Comparison of ENCODE assay signal across 8 cellular contexts in the genomic region with DNA sequence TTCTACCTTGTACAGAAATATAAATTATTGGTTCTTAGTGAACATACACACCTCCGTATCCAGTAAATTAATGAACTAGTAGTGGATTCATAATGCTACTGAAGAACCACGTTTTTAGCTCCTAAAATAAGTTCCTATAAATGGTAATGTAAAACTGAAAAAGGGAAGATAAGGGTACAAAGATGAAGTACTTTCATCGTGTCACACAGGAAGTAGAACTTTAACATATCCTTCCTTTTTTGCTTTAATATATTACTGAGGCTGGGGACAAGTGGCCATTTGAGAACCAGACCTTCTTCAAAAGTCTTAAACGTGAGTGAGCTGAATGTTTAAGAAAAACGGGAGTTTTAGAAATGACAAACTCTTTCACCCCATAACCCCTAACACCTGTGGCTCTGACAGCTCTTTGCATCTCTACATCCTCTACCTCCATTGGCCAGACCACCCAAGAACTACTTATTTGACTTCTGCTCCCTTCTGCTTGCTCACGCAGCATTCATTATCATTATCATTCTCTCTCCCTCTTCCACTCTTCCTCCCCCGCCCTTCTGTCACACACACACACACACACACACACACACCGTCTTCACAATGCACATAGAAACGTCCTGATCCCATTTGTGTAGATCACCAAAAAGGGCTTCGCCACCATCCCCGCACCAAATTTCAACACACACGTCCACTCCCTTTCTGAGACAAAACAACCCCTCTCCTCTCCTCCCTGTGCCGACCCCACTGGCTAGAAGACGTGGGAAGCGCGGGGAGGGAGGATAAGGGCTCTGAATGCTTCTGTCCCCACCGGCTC. TPM values are rescaled to one million over a fixed set of nuclear protein-coding genes. Genes with fewer than 3 reads are reported as not detected.
A peak's percentile ranks its signal among the peaks of the same experiment; 100 is the strongest.
DNase-seq lines count a peak whose midpoint lies in the region; ATAC-seq and TF ChIP-seq lines count a peak whose summit lies in the region.

No MANE protein-coding gene starts in this region.

- H3K9me3 Mint-ChIP-seq in CD8-positive, alpha-beta T cell, result no peaks in the 10 kb centered on the region
- H3K9me3 Mint-ChIP-seq in neural crest cell, result peaks cover 2% of the 10 kb centered on the region

- intact Hi-C loops in CD8-positive, alpha-beta T cell (cut with DNase I, micrococcal nuclease), result loop anchor here (2.0 to 10.0 kb wide), 5 partner anchors 231 to 1315 kb away; partner anchors contain the start of gene HOXA1 (in 2 of the 2)
- intact Hi-C loops in esophagus muscularis mucosa (cut with DNase I), result loop anchor here (5.0 kb wide), 2 partner anchors 661 to 1006 kb away; partner anchors contain the start of genes CBX3 and HNRNPA2B1

- peak overlapping the region; percentile 92 for H3K4me3 Mint-ChIP-seq in CD8-positive, alpha-beta T cell
- peak overlapping the region; percentile 98 for H3K4me3 Mint-ChIP-seq in neural crest cell

- peak overlapping the region; percentile 84 for H3K27ac Mint-ChIP-seq in CD8-positive, alpha-beta T cell
- peak overlapping the region; percentile 83 for H3K27ac Mint-ChIP-seq in neural crest cell (ENCODE audit: unreplicated experiment)

- TF ChIP-seq POLR2A in esophagus muscularis mucosa (IDR thresholded peaks at IDR 0.05; ENCODE audit: low read depth), result no peak

- H3K4me1 Mint-ChIP-seq in CD8-positive, alpha-beta T cell (ENCODE audit: low read depth), result peaks cover 22% of the 10 kb centered on the region
- H3K4me1 Mint-ChIP-seq in neural crest cell, result peaks cover 26% of the 10 kb centered on the region

- ATAC-seq in CD8-positive, alpha-beta T cell, result peak; percentile 34
- ATAC-seq in GM19023 (IDR thresholded peaks at IDR 0.05; ENCODE audit: unreplicated experiment) (peak; percentile 11), GM18909 (IDR thresholded peaks at IDR 0.05; ENCODE audit: poor library complexity, unreplicated experiment) (no peak), HG03457 (IDR thresholded peaks at IDR 0.05; ENCODE audit: unreplicated experiment) (no peak)

- H3K4me1 ChIP-seq in CD8-positive, alpha-beta T cell (ENCODE audit: insufficient read depth, low read length), result peaks cover 15% of the 10 kb centered on the region
- peaks cover 4% of the 10 kb centered on the region for H3K4me1 ChIP-seq in HUES64 (ENCODE audit: insufficient read depth, low read length)
- peaks cover 5 to 46% (median 38%) of the 10 kb centered on the region in 4 donors for H3K4me1 ChIP-seq in esophagus muscularis mucosa

- peak overlapping the region; percentile 49 for H3K27ac ChIP-seq in CD8-positive, alpha-beta T cell (ENCODE audit: low read depth, low read length)
- H3K27ac ChIP-seq in HUES64 (ENCODE audit: low read depth, low read length), result peak overlapping the region; percentile 7; the same call in 1 of the 2 replicates
- peak overlapping the region; percentile 93 to 97 (median 96) for H3K27ac ChIP-seq in esophagus muscularis mucosa (replicated peaks in 1 of 4)

- POLR2A ChIA-PET in CD8-positive, alpha-beta T cell (lab: Charles Lee), result interaction anchor here (1.2 kb wide), 1 partner anchor 10 kb away, joined by 4 read pairs; no protein-coding TSS in a partner anchor

- WGBS in HUES64, result 3% methylated on average over 14 of the region's 17 CpGs
- 8% methylated on average over 17 of the region's 17 CpGs for WGBS in esophagus muscularis mucosa

- H3K9me3 ChIP-seq in CD8-positive, alpha-beta T cell (ENCODE audit: low read length), result no peaks in the 10 kb centered on the region
- H3K9me3 ChIP-seq in HUES64 (ENCODE audit: insufficient read depth, low read depth, low read length), result no peaks in the 10 kb centered on the region
- no peaks in the 10 kb centered on the region for H3K9me3 ChIP-seq in esophagus muscularis mucosa

- H3K27me3 Mint-ChIP-seq in CD8-positive, alpha-beta T cell (ENCODE audit: low read depth), result peaks cover 23% of the 10 kb centered on the region
- peaks cover 80% of the 10 kb centered on the region for H3K27me3 Mint-ChIP-seq in neural crest cell (ENCODE audit: low read depth)

- no peak for TF ChIP-seq CTCF in CD8-positive, alpha-beta T cell (IDR thresholded peaks at IDR 0.05)
- TF ChIP-seq CTCF in WI38 (IDR thresholded peaks at IDR 0.05; ENCODE audit: low read depth, low read length) (no peak), esophagus muscularis mucosa (IDR thresholded peaks at IDR 0.05) (no peak), neural crest cell (conservative IDR thresholded peaks at IDR 0.05) (no peak)

- H3K4me3 ChIP-seq in CD8-positive, alpha-beta T cell (ENCODE audit: low read depth, low read length), result peak overlapping the region; percentile 67
- H3K4me3 ChIP-seq in HUES64 (ENCODE audit: low read length), result peak overlapping the region; percentile 61
- H3K4me3 ChIP-seq in WI38 (ENCODE audit: low read depth, low read length), result peak overlapping the region; percentile 97
- peak overlapping the region; percentile 68 to 89 (median 81) for H3K4me3 ChIP-seq in esophagus muscularis mucosa

- H3K36me3 ChIP-seq in CD8-positive, alpha-beta T cell (ENCODE audit: insufficient read depth, low read length), result no peaks in the 10 kb centered on the region
- H3K36me3 ChIP-seq in HUES64 (ENCODE audit: insufficient read depth, low read length) (no peaks in the 10 kb centered on the region), esophagus muscularis mucosa (no peaks in the 10 kb centered on the region)

- H3K36me3 Mint-ChIP-seq in CD8-positive, alpha-beta T cell, result no peaks in the 10 kb centered on the region
- H3K36me3 Mint-ChIP-seq in neural crest cell (ENCODE audit: low read depth), result no peaks in the 10 kb centered on the region

- peak overlapping the region; percentile 26; the same call in 1 of the 2 replicates for H3K9ac ChIP-seq in HUES64 (ENCODE audit: low read depth, low read length)

- peak in 2 of 7 experiments; percentile 17 to 18 for DNase-seq in CD8-positive, alpha-beta T cell
- DNase-seq in esophagus muscularis mucosa (ENCODE audit: extremely low spot score), result no peak
- DNase-seq in neural crest cell (ENCODE audit: low read depth, low spot score), result peak; percentile 25

- CTCF ChIA-PET in CD8-positive, alpha-beta T cell (lab: Charles Lee), result no interaction called here

- TF ChIP-seq EP300 in esophagus muscularis mucosa (IDR thresholded peaks at IDR 0.05), result no peak

- no peaks in the 10 kb centered on the region for H3K27me3 ChIP-seq in CD8-positive, alpha-beta T cell (ENCODE audit: insufficient read depth, low read length)
- H3K27me3 ChIP-seq in HUES64 (ENCODE audit: insufficient read depth, low read length) (peaks cover 56% of the 10 kb centered on the region), esophagus muscularis mucosa (no peaks in the 10 kb centered on the region)

RNA-seq across cellular contexts. Expression of gene SKAP2, which starts 0.7 kb away (rescaled TPM):
- 1 to 10 TPM; 2.3 to 3.5 TPM for total RNA-seq in CD8-positive, alpha-beta T cell
- 3.9 TPM for polyA plus RNA-seq in HUES64 (2013, experiment 1 of 2)
- polyA plus RNA-seq in HUES64 (2013, experiment 2 of 2), result 5.2 TPM
- total RNA-seq in esophagus muscularis mucosa (10 to 100 TPM; 44.2 to 47.1 (median 45.1) TPM), neural crest cell (3.2 and 3.5 TPM in 2 replicates)

Comparison
In these comparisons a context has a peak if more than half of its experiments do, and no peak if none do; other contexts are left out.
1. ATAC-seq: peak in CD8-positive, alpha-beta T cell (single experiment) and GM19023 (single experiment); none in GM18909 (single experiment) and HG03457 (single experiment).
2. H3K27ac ChIP-seq: peak in every context shown above with its lines; median percentile 96 in esophagus muscularis mucosa; 49 in CD8-positive, alpha-beta T cell; 7 in HUES64.
3. RNA of gene SKAP2, which starts 0.7 kb away (total RNA-seq): 44.2 to 47.1 TPM in esophagus muscularis mucosa; 2.3 to 3.5 TPM in CD8-positive, alpha-beta T cell and 3.2 to 3.5 TPM in neural crest cell; every median in the first group is over 4 times any median in the second.
4. Peak in every context shown above with its lines, with median percentiles within 50 percentile points of each other: H3K4me3 ChIP-seq.